24 cellular contexts compared by ENCODE assay signal in the genomic region with DNA sequence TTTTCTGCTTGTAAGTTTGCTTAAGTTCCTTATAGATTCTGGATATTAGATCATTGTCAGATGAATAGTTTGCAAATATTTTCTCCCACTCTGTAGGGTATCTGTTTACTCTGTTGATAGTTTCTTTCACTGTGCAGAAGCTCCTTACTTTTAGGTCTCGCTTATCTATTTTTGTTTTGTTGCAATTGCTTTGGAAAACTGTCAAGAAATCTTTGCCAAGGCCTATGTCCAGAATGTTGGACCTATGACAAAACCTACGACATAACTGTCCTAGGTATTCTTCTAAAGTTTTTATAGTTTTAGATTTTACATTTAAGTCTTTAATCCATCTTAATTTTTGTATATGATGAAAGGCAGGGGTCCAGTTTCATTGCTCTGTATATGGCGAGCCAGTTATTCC. TPM values are rescaled to one million over a fixed set of nuclear protein-coding genes. Genes with fewer than 3 reads are reported as not detected.
DNase-seq lines count a peak whose midpoint lies in the region; ATAC-seq, FAIRE-seq and TF ChIP-seq lines count a peak whose summit lies in the region.
"Had no signal": no experiment of that assay in that cellular context is flagged by ENCODE, and none has a peak within 500 bp of the region (broad histone marks: within the 10 kb centered on the region; RNA-seq: fewer than 3 reads in every experiment).

No MANE protein-coding gene starts in this region.

- peaks cover 70% of the 10 kb centered on the region for H3K4me1 Mint-ChIP-seq in HFFc6 (ENCODE audit: low read depth)

- peak; percentile 81 for ATAC-seq in left lobe of liver
- ATAC-seq: Right ventricle myocardium inferior had no signal

- no peak for TF ChIP-seq CTCF in HFFc6 (IDR thresholded peaks at IDR 0.05)
- TF ChIP-seq CTCF in LNCaP clone FGC (IDR thresholded peaks at IDR 0.05; ENCODE audit: control insufficient read depth, extremely low read depth, insufficient read depth): no peak

- no peak overlapping the region for H3K4me3 Mint-ChIP-seq in HFFc6

- H3K9me3 Mint-ChIP-seq in HFFc6: no peaks in the 10 kb centered on the region
- H3K9me3 Mint-ChIP-seq: CD4-positive, alpha-beta memory T cell had no signal

- H3K27ac Mint-ChIP-seq in HFFc6: 0 out of 2 replicates have a peak overlapping the region, but pooled peaks have one; percentile 70

- H3K36me3 Mint-ChIP-seq in HFFc6 (ENCODE audit: low read depth): peaks cover 25% of the 10 kb centered on the region

- TF ChIP-seq POLR2A in GM12892 (IDR thresholded peaks at IDR 0.05; ENCODE audit: low read depth, low read length): no peak

- no peaks in the 10 kb centered on the region for H3K27me3 Mint-ChIP-seq in HFFc6 (ENCODE audit: insufficient read depth)
- H3K27me3 Mint-ChIP-seq: CD4-positive, alpha-beta memory T cell had no signal

- DNase-seq in GM19239 (ENCODE audit: insufficient read length, low spot score) (no peak), HFFc6 (no peak), LNCaP clone FGC (ENCODE audit: low read depth) (peak; percentile 3), left lobe of liver (ENCODE audit: low spot score) (no peak), NCI-H1930 (lab: John Stamatoyannopoulos, UW) (no peak), GM12892 (ENCODE audit: insufficient read length) (no peak), SW 1271 (lab: John Stamatoyannopoulos, UW) (no peak)
- DNase-seq in effector CD4-positive, alpha-beta T cell: no peak
- DNase-seq: AML-193; CD4-positive, alpha-beta memory T cell; COR-L47; GDM1; GOT3; MG63; NCI-H1105 treated with DMSO at 0.1 percent for 48 hours; NCI-H146; NCI-H2029; NCI-H446 treated with DMSO at 0.1 percent for 48 hours; NCI-H526; PC-9 had no signal

- FAIRE-seq in GM19239 (lab: Jason Lieb, UNC) (peak; percentile 21), GM12892 (lab: Jason Lieb, UNC) (no peak)
- FAIRE-seq: A549 had no signal

- H3K4me3 ChIP-seq in LNCaP clone FGC (ENCODE audit: low read depth, low read length): no peak overlapping the region
- H3K4me3 ChIP-seq: A549; BLaER1 treated with 17β-estradiol and CSF1 and Interleukin-3, amounts not matched to agents 10 nM and 100 nM; MG63; PC-9; SJSA1 had no signal

RNA-seq across cellular contexts. Expression of a gene that starts 27.4 kb away (rescaled TPM):
- total RNA-seq in HFFc6 (2021; fragmentation: NEBNext Ultra II Directional; extraction: Animal tissue kit (Norgen Biotek cat#: 25700)): 10 to 100 TPM; 52.5 to 61.5 (median 57.3) TPM
- total RNA-seq in left lobe of liver: 16.0 TPM
- 124 TPM for polyA plus RNA-seq in GM12892 (2012; ENCODE audit: missing spikeins)

RNA-seq across cellular contexts. Expression of a gene that starts 56.6 kb away (rescaled TPM):
- 10 to 100 TPM; 29.0 to 43.9 (median 36.0) TPM for total RNA-seq in HFFc6 (2021; fragmentation: NEBNext Ultra II Directional; extraction: Animal tissue kit (Norgen Biotek cat#: 25700))
- total RNA-seq in left lobe of liver: 4.0 TPM
- polyA plus RNA-seq in GM12892 (2012; ENCODE audit: missing spikeins): 82.6 TPM
